33 cellular contexts compared by ENCODE assay signal in genomic region chr16:23101012-23101550, GRCh38.
"Had no signal": no experiment of that assay in that cellular context is flagged by ENCODE, and none has a peak within 500 bp of the region (broad histone marks: within the 10 kb centered on the region; RNA-seq: fewer than 3 reads in every experiment).

No MANE protein-coding gene starts in this region.

- H3K27me3 ChIP-seq: adrenal gland, body of pancreas, brain microvascular endothelial cell had no signal

- H3K4me3 ChIP-seq: adrenal gland, body of pancreas had no signal

- H3K36me3 ChIP-seq: adrenal gland, brain microvascular endothelial cell had no signal

- H3K27ac ChIP-seq: adrenal gland, body of pancreas, brain microvascular endothelial cell, VCaP had no signal

- DNase-seq: activated B cell treated with CpG ODN at 0.5 μM for 24 hours; activated CD4-positive, alpha-beta memory T cell treated with anti-CD3 and anti-CD28 coated beads for 36 hours; activated CD4-positive, alpha-beta T cell treated with anti-CD3 and anti-CD28 coated beads for 4 hours; activated CD4-positive, alpha-beta T cell treated with anti-CD3 and anti-CD28 coated beads, Interleukin-2, amount 10 ng/mL, durations not matched to agents 24 days and 14 days; activated CD4-positive, alpha-beta T cell treated with anti-CD3 and anti-CD28 coated beads, Interleukin-2, amount 50 U/mL, for 1 hour; activated CD4-positive, alpha-beta T cell treated with anti-CD3 and anti-CD28 coated beads, Interleukin-2, amount 50 U/mL, for 4 hours; activated CD4-positive, CD25-positive, alpha-beta regulatory T cell treated with anti-CD3 and anti-CD28 coated beads, Interleukin-2, amount 50 U/mL, for 72 hours; activated CD8-positive, alpha-beta memory T cell treated with anti-CD3 and anti-CD28 coated beads, Interleukin-2, amount 50 U/mL, for 4 hours; activated CD8-positive, alpha-beta T cell treated with anti-CD3 and anti-CD28 coated beads for 36 hours; activated effector memory CD4-positive, alpha-beta T cell treated with anti-CD3 and anti-CD28 coated beads, Interleukin-2, amount 50 U/mL, for 16 hours; activated gamma-delta T cell treated with Interleukin-2 at 50 U/mL for 16 hours; activated naive CD4-positive, alpha-beta T cell; activated naive CD4-positive, alpha-beta T cell treated with anti-CD3 and anti-CD28 coated beads for 36 hours; activated naive CD4-positive, alpha-beta T cell treated with anti-CD3 and anti-CD28 coated beads, Interleukin-2, amount 50 U/mL, for 16 hours; activated naive CD8-positive, alpha-beta T cell treated with anti-CD3 and anti-CD28 coated beads for 36 hours; activated T-cell treated with anti-CD3 and anti-CD28 coated beads for 4 hours; activated T-cell treated with anti-CD3 and anti-CD28 coated beads, Interleukin-2, amount 50 U/mL, for 1 hour; activated T-cell treated with anti-CD3 and anti-CD28 coated beads, Interleukin-2, amount 50 U/mL, for 4 hours; activated T-cell treated with anti-CD3 and anti-CD28 coated beads, Interleukin-2, amount 50 U/mL, for 72 hours; adrenal gland; amniotic stem cell; aorta; body of pancreas; brain microvascular endothelial cell; central memory CD4-positive, alpha-beta T cell; T-helper 1 cell; T-helper 2 cell; T-helper 9 cell had no signal

- H3K9me3 ChIP-seq: adrenal gland, body of pancreas had no signal

- ATAC-seq: activated CD8-positive, alpha-beta T cell treated with anti-CD3 and anti-CD28 coated beads for 36 hours; activated naive CD4-positive, alpha-beta T cell treated with anti-CD3 and anti-CD28 coated beads, Interleukin-2, amount 50 U/mL, for 72 hours; activated T-cell treated with anti-CD3 and anti-CD28 coated beads, Interleukin-2, amount 50 U/mL, for 4 hours; activated T-cell treated with anti-CD3 and anti-CD28 coated beads, Interleukin-2, amount 50 U/mL, for 72 hours; activated T-helper 17 cell treated with anti-CD3 and anti-CD28 coated beads, Interleukin-2, amount 50 U/mL, for 72 hours; body of pancreas had no signal

- H3K4me1 ChIP-seq: adrenal gland had no signal

- FAIRE-seq: astrocyte, TTC549 had no signal
